Comparison of ENCODE assay signal across 8 cellular contexts in the genomic region with DNA sequence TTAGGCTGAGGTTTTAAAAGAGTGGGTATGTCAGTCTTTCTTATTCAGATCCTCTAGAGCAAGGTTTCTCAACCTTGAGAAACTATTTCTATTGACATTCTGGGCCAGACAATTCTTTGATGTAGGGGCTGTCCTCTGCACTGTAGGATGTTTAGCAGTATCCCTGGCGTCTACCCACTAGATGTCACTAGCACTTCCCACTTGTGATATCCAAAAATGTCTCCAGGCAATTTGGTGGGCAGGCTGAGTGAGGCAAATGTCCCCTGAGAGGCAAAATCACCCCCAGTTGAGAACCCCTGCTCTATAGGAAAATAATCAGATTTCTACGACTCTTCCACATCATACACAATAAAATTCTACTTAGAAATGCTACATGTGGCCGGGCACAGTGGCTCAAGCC. TPM values are rescaled to one million over a fixed set of nuclear protein-coding genes. Genes with fewer than 3 reads are reported as not detected.
DNase-seq lines count a peak whose midpoint lies in the region; ATAC-seq and TF ChIP-seq lines count a peak whose summit lies in the region.

No MANE protein-coding gene starts in this region.

- peaks cover 8% of the 10 kb centered on the region for H3K36me3 Mint-ChIP-seq in mesothelial cell of epicardium

- no peak overlapping the region for H3K4me3 ChIP-seq in fibroblast of pulmonary artery (replicated peaks; ENCODE audit: low read depth, low read length)
- no peak overlapping the region for H3K4me3 ChIP-seq in aorta (ENCODE audit: low read length in 2 of 2)

- intact Hi-C loops in aorta (cut with DNase I), result loop anchor here (2.0 to 10.0 kb wide), 2 partner anchors 121 to 221 kb away; partner anchors contain the start of genes NKAPL (in 1 of the 2) and ZKSCAN4 (in 1 of the 2)

- peaks cover 31% of the 10 kb centered on the region for H3K4me1 Mint-ChIP-seq in mesothelial cell of epicardium

- H3K4me3 Mint-ChIP-seq in mesothelial cell of epicardium, result no peak overlapping the region

- no peaks in the 10 kb centered on the region for H3K27me3 Mint-ChIP-seq in mesothelial cell of epicardium (ENCODE audit: low read depth)

- peak; percentile 3 to 26 for DNase-seq in NCI-H524 (lab: John Stamatoyannopoulos, UW)
- no peak for DNase-seq in NCI-H524 treated with DMSO at 0.1 percent for 48 hours (lab: John Stamatoyannopoulos, UW)
- peak; percentile 46 for DNase-seq in HT1080 (ENCODE audit: low read depth)
- DNase-seq in SK-MEL-5 (ENCODE audit: low read depth, low spot score), result peak; percentile 82
- DNase-seq in fibroblast of pulmonary artery (ENCODE audit: low read depth), result peak; percentile 67
- no peak for DNase-seq in mesothelial cell of epicardium (ENCODE audit: low spot score in 2 of 2, unreplicated experiment in 2 of 2)
- DNase-seq in T-helper 9 cell, result no peak
- no peak for DNase-seq in aorta

- H3K9me3 Mint-ChIP-seq in mesothelial cell of epicardium, result no peaks in the 10 kb centered on the region

- peak; percentile 64 for TF ChIP-seq CTCF in fibroblast of pulmonary artery (IDR thresholded peaks at IDR 0.05; ENCODE audit: low read length, missing control alignments)
- TF ChIP-seq CTCF in mesothelial cell of epicardium (IDR thresholded peaks at IDR 0.05; ENCODE audit: unreplicated experiment), result no peak

- in situ Hi-C loops in SK-MEL-5 (cut with HindIII; ENCODE audit: low pct_unique_long_range_greater_than_20kb, low sequenced_read_pairs), result no loop called here

- peaks cover 0 to 3% of the 10 kb centered on the region in 2 donors for H3K36me3 ChIP-seq in aorta (ENCODE audit: control insufficient read depth in 1 of 2, insufficient read depth in 2 of 2, low read length in 1 of 2)

- 47 to 52% methylated on average over 3 of the region's 3 CpGs for WGBS in aorta, 2 donors

- H3K27me3 ChIP-seq in aorta (ENCODE audit: control insufficient read depth in 1 of 2, insufficient read depth in 2 of 2, low read length in 1 of 2), result no peaks in the 10 kb centered on the region

- ATAC-seq in aorta (ENCODE audit: low FRiP score), result no peak

- H3K27ac Mint-ChIP-seq in mesothelial cell of epicardium, result no peak overlapping the region

- no peak overlapping the region for H3K27ac ChIP-seq in aorta (ENCODE audit: low read depth in 1 of 2, low read length in 2 of 2)

- H3K4me1 ChIP-seq in aorta (ENCODE audit: control insufficient read depth in 1 of 2, insufficient read depth in 2 of 2, low read length in 2 of 2), result no peaks in the 10 kb centered on the region

- H3K9me3 ChIP-seq in aorta (ENCODE audit: control insufficient read depth, low read length), result no peaks in the 10 kb centered on the region

RNA-seq across cellular contexts. Expression of gene ZKSCAN8, which starts 7.7 kb away (rescaled TPM):
- 6.9 and 9.6 TPM in 2 replicates for total RNA-seq in HT1080 (2014; rRNA removed; shearing (Covaris generic))
- 9.5 and 14.3 TPM in 2 replicates for polyA plus RNA-seq in HT1080 (2015; cell fraction: cytosol; rRNA removed)
- 43.9 and 50.0 TPM in 2 replicates for polyA plus RNA-seq in HT1080 (2015; cell fraction: nucleus; rRNA removed)
- 12.7 and 12.9 TPM in 2 replicates for total RNA-seq in SK-MEL-5 (2014; rRNA removed; shearing (Covaris generic))
- polyA plus RNA-seq in SK-MEL-5 (2015; cell fraction: cytosol; rRNA removed), result 4.2 and 9.6 TPM in 2 replicates
- polyA plus RNA-seq in SK-MEL-5 (2015; cell fraction: nucleus; rRNA removed), result 53.3 and 63.1 TPM in 2 replicates
- total RNA-seq in mesothelial cell of epicardium (51.7 to 53.1 TPM (median 52.8 TPM) in 3 replicates), aorta (10 to 100 TPM; 20.7 to 31.8 TPM)
- 10 to 100 TPM in 1 of 2 donors, 1 to 10 TPM in 1; 2.3 to 12.5 TPM for polyA plus RNA-seq in aorta

RNA-seq across cellular contexts. Expression of gene ZSCAN16, which starts 9.6 kb away (rescaled TPM):
- total RNA-seq in HT1080 (2014; rRNA removed; shearing (Covaris generic)), result 1.6 and 3.2 TPM in 2 replicates
- 0.18 and 0.47 TPM in 2 replicates for polyA plus RNA-seq in HT1080 (2015; cell fraction: cytosol; rRNA removed)
- polyA plus RNA-seq in HT1080 (2015; cell fraction: nucleus; rRNA removed), result 0.69 and 2.1 TPM in 2 replicates
- total RNA-seq in SK-MEL-5 (2014; rRNA removed; shearing (Covaris generic)), result 1.7 and 2.1 TPM in 2 replicates
- 0.27 and 0.51 TPM in 2 replicates for polyA plus RNA-seq in SK-MEL-5 (2015; cell fraction: cytosol; rRNA removed)
- polyA plus RNA-seq in SK-MEL-5 (2015; cell fraction: nucleus; rRNA removed), result 5.4 and 7.5 TPM in 2 replicates
- total RNA-seq in mesothelial cell of epicardium, result 9.1 to 11.7 TPM (median 11.3 TPM) in 3 replicates
- 1 to 10 TPM; 4.4 to 5.0 TPM for total RNA-seq in aorta
- 1 to 10 TPM; 4.5 to 7.3 TPM for polyA plus RNA-seq in aorta

RNA-seq across cellular contexts. Expression of gene ZNF165, which starts 53.6 kb away (rescaled TPM):
- total RNA-seq in HT1080 (2014; rRNA removed; shearing (Covaris generic)), result 0.39 and 0.43 TPM in 2 replicates
- 0.41 and 0.63 TPM in 2 replicates for polyA plus RNA-seq in HT1080 (2015; cell fraction: cytosol; rRNA removed)
- 0.61 and 0.87 TPM in 2 replicates for polyA plus RNA-seq in HT1080 (2015; cell fraction: nucleus; rRNA removed)
- 0.19 and 0.37 TPM in 2 replicates for total RNA-seq in SK-MEL-5 (2014; rRNA removed; shearing (Covaris generic))
- polyA plus RNA-seq in SK-MEL-5 (2015; cell fraction: cytosol; rRNA removed), result 0.18 and 0.38 TPM in 2 replicates
- 1.2 and 1.5 TPM in 2 replicates for polyA plus RNA-seq in SK-MEL-5 (2015; cell fraction: nucleus; rRNA removed)
- total RNA-seq in mesothelial cell of epicardium (3.7 to 4.6 TPM (median 4.0 TPM) in 3 replicates), aorta (under 1 TPM; 0.24 to 0.42 TPM)
- 1 to 10 TPM in 1 of 2 donors, under 1 TPM in 1; 0.61 to 2.1 TPM for polyA plus RNA-seq in aorta

Comparison
In these comparisons a context has a peak if more than half of its experiments do, and no peak if none do; other contexts are left out.
1. DNase-seq: peak in NCI-H524 (2 of 2), HT1080 (single experiment), SK-MEL-5 (single experiment) and fibroblast of pulmonary artery (single experiment); none in NCI-H524 treated with DMSO at 0.1 percent for 48 hours (single experiment), mesothelial cell of epicardium (0 of 2), T-helper 9 cell (single experiment) and aorta (0 of 2).